Comparison of ENCODE assay signal across 8 cellular contexts in genomic region chr13:46168341-46168740, GRCh38. TPM values are rescaled to one million over a fixed set of nuclear protein-coding genes. Genes with fewer than 3 reads are reported as not detected.
DNase-seq lines count a peak whose midpoint lies in the region; ATAC-seq, FAIRE-seq and TF ChIP-seq lines count a peak whose summit lies in the region.

No MANE protein-coding gene starts in this region.

- intact Hi-C loops in PC-3 (cut with micrococcal nuclease), result no loop called here

- peak overlapping the region in 1 of 2 donors; percentile 29 for H3K4me3 ChIP-seq in mucosa of rectum (ENCODE audit: low read length in 2 of 2)
- no peak overlapping the region for H3K4me3 ChIP-seq in small intestine (ENCODE audit: low read depth in 1 of 2, low read length in 2 of 2)
- no peak overlapping the region for H3K4me3 ChIP-seq in PC-3 (ENCODE audit: low read length)

- POLR2A ChIA-PET in PC-3 (lab: Charles Lee; ENCODE audit: unreplicated experiment), result no interaction called here

- no peaks in the 10 kb centered on the region for H3F3A ChIP-seq in PC-3 (ENCODE audit: low read length, unreplicated experiment)

- DNase-seq in activated T-cell treated with anti-CD3 and anti-CD28 coated beads for 48 hours (ENCODE audit: low read depth) (peak; percentile 46), small intestine (no peak), PC-3 (no peak), NCI-H510A treated with DMSO at 0.1 percent for 48 hours (lab: John Stamatoyannopoulos, UW) (no peak)

- no peaks in the 10 kb centered on the region for H3K27me3 ChIP-seq in mucosa of rectum (ENCODE audit: control insufficient read depth in 2 of 2, insufficient read depth in 2 of 2, low read length in 2 of 2)
- no peaks in the 10 kb centered on the region for H3K27me3 ChIP-seq in small intestine (ENCODE audit: control insufficient read depth in 2 of 2, insufficient read depth in 2 of 2, low read length in 2 of 2)
- H3K27me3 ChIP-seq in PC-3 (ENCODE audit: low read length), result no peaks in the 10 kb centered on the region

- H2AFZ ChIP-seq in PC-3 (ENCODE audit: low read length), result no peak overlapping the region

- CTCF ChIA-PET in PC-3 (lab: Charles Lee), result no interaction called here

- H3K9ac ChIP-seq in mucosa of rectum (ENCODE audit: low read depth in 1 of 2, low read length in 2 of 2) (no peak overlapping the region), PC-3 (ENCODE audit: low read length) (no peak overlapping the region)

- peaks cover 3 to 12% of the 10 kb centered on the region in 2 donors for H3K4me1 ChIP-seq in mucosa of rectum (ENCODE audit: control insufficient read depth in 2 of 2, insufficient read depth in 2 of 2, low read length in 2 of 2)
- H3K4me1 ChIP-seq in small intestine (ENCODE audit: control insufficient read depth in 2 of 2, insufficient read depth in 1 of 2, low read depth in 1 of 2, low read length in 1 of 2), result no peaks in the 10 kb centered on the region
- H3K4me1 ChIP-seq in PC-3 (ENCODE audit: insufficient read depth, low read length), result peaks cover 13% of the 10 kb centered on the region; the same call in 1 of the 2 replicates

- no TSS peak for BruUV-seq in PC-3 (replicated peaks; lab: Mats Ljungman, UMichigan)

- peaks cover 5% of the 10 kb centered on the region; the same call in 1 of the 2 replicates for H4K20me1 ChIP-seq in PC-3 (ENCODE audit: low read length)

- no peak for FAIRE-seq in small intestine (lab: Jason Lieb, UNC)

- no peaks in the 10 kb centered on the region for H3K9me3 ChIP-seq in mucosa of rectum (ENCODE audit: control insufficient read depth in 2 of 2, low read length in 2 of 2)
- no peaks in the 10 kb centered on the region for H3K9me3 ChIP-seq in small intestine (ENCODE audit: control insufficient read depth, low read depth)
- H3K9me3 ChIP-seq in PC-3 (ENCODE audit: low read length), result no peaks in the 10 kb centered on the region

- H3K27ac ChIP-seq in mucosa of rectum (ENCODE audit: low read depth in 2 of 2, low read length in 2 of 2), result peak overlapping the region; percentile 4 to 26
- peak overlapping the region in 1 of 2 donors; percentile 51 for H3K27ac ChIP-seq in small intestine (ENCODE audit: low read depth in 1 of 2, low read length in 1 of 2)
- H3K27ac ChIP-seq in PC-3 (ENCODE audit: low read length), result no peak overlapping the region

- H3K36me3 ChIP-seq in mucosa of rectum (ENCODE audit: control insufficient read depth in 2 of 2, insufficient read depth in 2 of 2, low read length in 2 of 2), result no peaks in the 10 kb centered on the region
- H3K36me3 ChIP-seq in small intestine (ENCODE audit: control insufficient read depth in 2 of 2, insufficient read depth in 2 of 2, low read length in 2 of 2), result no peaks in the 10 kb centered on the region
- no peaks in the 10 kb centered on the region; the same call in 1 of the 2 replicates for H3K36me3 ChIP-seq in PC-3 (ENCODE audit: low read depth, low read length)

- no peaks in the 10 kb centered on the region for H3K9me2 ChIP-seq in PC-3 (replicated peaks; ENCODE audit: low read length)

- no peak for TF ChIP-seq CTCF in PC-3 (conservative IDR thresholded peaks at IDR 0.05; ENCODE audit: low read depth, low read length)

- peaks cover 100% of the 10 kb centered on the region for H3K79me2 ChIP-seq in PC-3 (ENCODE audit: low read length)

- no peak overlapping the region for H3K4me2 ChIP-seq in PC-3 (ENCODE audit: low read length)

- ATAC-seq in HG03460 (IDR thresholded peaks at IDR 0.05; ENCODE audit: unreplicated experiment), result peak; percentile 27
- no peak for ATAC-seq in HG03097 (IDR thresholded peaks at IDR 0.05; ENCODE audit: low FRiP score, unreplicated experiment)
- no peak for ATAC-seq in PC-3

- peak; percentile 37 for TF ChIP-seq POLR2A in GM15510 (IDR thresholded peaks at IDR 0.05; ENCODE audit: borderline replicate concordance, extremely low read depth, insufficient read length)

- 45 to 56% (median 52%) methylated on average over 8 of the region's 8 CpGs for WGBS in small intestine, 3 donors

RNA-seq across cellular contexts. Expression of gene LCP1, which starts 13.6 kb away (rescaled TPM):
- 10 to 100 TPM; 14.1 to 28.1 (median 21.3) TPM for polyA plus RNA-seq in small intestine
- total RNA-seq in PC-3 (2014; rRNA removed), result 133 and 143 TPM in 2 replicates

RNA-seq across cellular contexts. Expression of gene LRRC63, which starts 43.4 kb away (rescaled TPM):
- under 1 TPM in 1 of 3 donors, not detected in 2; 0.03 TPM for polyA plus RNA-seq in small intestine
- 0.26 and 0.35 TPM in 2 replicates for total RNA-seq in PC-3 (2014; rRNA removed)
